In the genomic region with DNA sequence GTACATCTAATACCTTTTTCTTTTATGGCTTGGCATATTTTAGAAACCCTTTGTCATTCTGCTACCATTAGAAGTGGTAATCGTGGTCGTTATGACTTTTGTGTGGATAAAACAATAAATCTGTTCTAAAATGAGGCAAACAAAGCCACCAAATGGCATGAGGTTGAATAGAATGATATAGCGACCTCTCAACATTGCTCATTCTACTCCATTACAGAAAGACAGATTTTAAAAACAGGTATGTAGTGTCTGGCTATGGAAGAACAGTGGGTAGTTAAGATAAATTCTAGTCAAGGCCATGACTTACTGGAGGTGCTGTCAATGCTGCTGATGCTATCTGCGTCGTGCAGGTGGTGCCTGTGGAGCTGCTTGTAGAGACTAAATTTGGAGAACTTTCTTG, we compare ENCODE assay signal across 26 cellular contexts.
"Had no signal": no experiment of that assay in that cellular context is flagged by ENCODE, and none has a peak within 500 bp of the region (broad histone marks: within the 10 kb centered on the region; RNA-seq: fewer than 3 reads in every experiment).

No MANE protein-coding gene starts in this region.

- H3K4me1 Mint-ChIP-seq: stimulated activated memory B cell treated with anti-CD40 and anti-IgM and Interleukin-4, amounts not matched to agents 10 μg/mL and 1 μg/mL and 100 μg/mL, for 72 hours had no signal

- H3K9me3 Mint-ChIP-seq: stimulated activated naive B cell treated with anti-CD40 and anti-IgM and Interleukin-4, amounts not matched to agents 10 μg/mL and 1 μg/mL and 100 μg/mL, for 72 hours; stimulated activated naive CD8-positive, alpha-beta T cell treated with anti-CD3 and anti-CD28 coated beads, Interleukin-15, amount 100 ng/mL, for 72 hours; stimulated activated naive CD8-positive, alpha-beta T cell treated with anti-CD3 and anti-CD28 coated beads, Interleukin-15, Interleukin-2, amounts not matched to agents 100 ng/mL and 50 ng/mL, for 24 hours had no signal

- H3K36me3 Mint-ChIP-seq: stimulated activated memory B cell treated with anti-CD40 and anti-IgM and Interleukin-4, amounts not matched to agents 10 μg/mL and 1 μg/mL and 100 μg/mL, for 72 hours; stimulated activated naive B cell treated with anti-CD40 and anti-IgM and Interleukin-4, amounts not matched to agents 10 μg/mL and 1 μg/mL and 100 μg/mL, for 72 hours had no signal

- H3K27me3 ChIP-seq: stomach, suprapubic skin, testis, thyroid gland, tibial artery, tibial nerve, transverse colon, upper lobe of left lung, upper lobe of right lung, uterus, vagina had no signal

- H3K9me3 ChIP-seq: stomach, suprapubic skin, testis, thoracic aorta, thyroid gland, tibial artery, tibial nerve, transverse colon, upper lobe of left lung, upper lobe of right lung, uterus, vagina had no signal

- ATAC-seq: stimulated activated memory B cell treated with anti-CD40 and anti-IgM and Interleukin-4, amounts not matched to agents 10 μg/mL and 1 μg/mL and 100 μg/mL, for 72 hours; stimulated activated naive B cell treated with anti-CD40 and anti-IgM and Interleukin-4, amounts not matched to agents 10 μg/mL and 1 μg/mL and 100 μg/mL, for 72 hours; stimulated activated naive CD8-positive, alpha-beta T cell treated with anti-CD3 and anti-CD28 coated beads, Interleukin-15, amount 100 ng/mL, for 72 hours; stimulated activated naive CD8-positive, alpha-beta T cell treated with anti-CD3 and anti-CD28 coated beads, Interleukin-15, Interleukin-2, amounts not matched to agents 100 U/mL and 50 U/mL, for 24 hours; upper lobe of right lung had no signal

- H3K27ac ChIP-seq: stomach, suprapubic skin, testis, thoracic aorta, thyroid gland, tibial nerve, transverse colon, upper lobe of left lung, upper lobe of right lung, uterus, vagina had no signal

- H3K36me3 ChIP-seq: thyroid gland, upper lobe of left lung, upper lobe of right lung, uterus had no signal

- H3K4me3 ChIP-seq: stomach, suprapubic skin, testis, thoracic aorta, thyroid gland, tibial artery, tibial nerve, transverse colon, upper lobe of left lung, upper lobe of right lung, uterus, vagina had no signal

- H3K4me3 Mint-ChIP-seq: stimulated activated memory B cell treated with anti-CD40 and anti-IgM and Interleukin-4, amounts not matched to agents 10 μg/mL and 1 μg/mL and 100 μg/mL, for 72 hours; stimulated activated naive B cell treated with anti-CD40 and anti-IgM and Interleukin-4, amounts not matched to agents 10 μg/mL and 1 μg/mL and 100 μg/mL, for 72 hours; stimulated activated naive CD8-positive, alpha-beta T cell treated with anti-CD3 and anti-CD28 coated beads, Interleukin-15, amount 100 ng/mL, for 72 hours; stimulated activated naive CD8-positive, alpha-beta T cell treated with anti-CD3 and anti-CD28 coated beads, Interleukin-15, Interleukin-2, amounts not matched to agents 100 ng/mL and 50 ng/mL, for 24 hours; type B pancreatic cell had no signal

- H3K27me3 Mint-ChIP-seq: stimulated activated memory B cell treated with anti-CD40 and anti-IgM and Interleukin-4, amounts not matched to agents 10 μg/mL and 1 μg/mL and 100 μg/mL, for 72 hours; type B pancreatic cell had no signal

- DNase-seq: stimulated activated CD4-positive, alpha-beta T cell treated with anti-CD3 and anti-CD28 coated beads, Interleukin-2, amount 100 ng/mL, for 48 hours; stimulated activated CD4-positive, alpha-beta T cell treated with anti-CD3 and anti-CD28 coated beads, Interleukin-4, amount 100 ng/mL, for 1 hour; stimulated activated CD4-positive, alpha-beta T cell treated with anti-CD3 and anti-CD28 coated beads, Interleukin-4, amount 100 ng/mL, for 24 hours; stimulated activated CD4-positive, alpha-beta T cell treated with anti-CD3 and anti-CD28 coated beads, Interleukin-4, amount 100 ng/mL, for 4 hours; stimulated activated CD8-positive, alpha-beta memory T cell treated with anti-CD3 and anti-CD28 coated beads, Interleukin-4, amount 100 ng/mL, for 48 hours; stimulated activated naive B cell treated with anti-CD40 and anti-IgM and Interleukin-4, amounts not matched to agents 10 μg/mL and 1 μg/mL and 100 μg/mL, for 72 hours; stimulated activated naive CD4-positive, alpha-beta T cell; stimulated activated naive CD4-positive, alpha-beta T cell treated with Interleukin-2 at 50 U/mL for 16 hours; stimulated activated naive CD8-positive, alpha-beta T cell treated with anti-CD3 and anti-CD28 coated beads, Interleukin-15, amount 100 ng/mL, for 72 hours; stimulated activated naive CD8-positive, alpha-beta T cell treated with anti-CD3 and anti-CD28 coated beads, Interleukin-15, Interleukin-2, amounts not matched to agents 100 U/mL and 50 U/mL, for 24 hours; stomach; substantia nigra; testis; thyroid gland; tibial artery; transverse colon; upper lobe of left lung; upper lobe of right lung; uterus had no signal

- H3K27ac Mint-ChIP-seq: stimulated activated memory B cell treated with anti-CD40 and anti-IgM and Interleukin-4, amounts not matched to agents 10 μg/mL and 1 μg/mL and 100 μg/mL, for 72 hours; stimulated activated naive B cell treated with anti-CD40 and anti-IgM and Interleukin-4, amounts not matched to agents 10 μg/mL and 1 μg/mL and 100 μg/mL, for 72 hours; stimulated activated naive CD8-positive, alpha-beta T cell treated with anti-CD3 and anti-CD28 coated beads, Interleukin-15, amount 100 ng/mL, for 72 hours; stimulated activated naive CD8-positive, alpha-beta T cell treated with anti-CD3 and anti-CD28 coated beads, Interleukin-15, Interleukin-2, amounts not matched to agents 100 ng/mL and 50 ng/mL, for 24 hours; type B pancreatic cell had no signal

- H3K4me1 ChIP-seq: suprapubic skin, testis, upper lobe of left lung, upper lobe of right lung, uterus had no signal
